ENCODE assay signal across 29 cellular contexts in the genomic region with DNA sequence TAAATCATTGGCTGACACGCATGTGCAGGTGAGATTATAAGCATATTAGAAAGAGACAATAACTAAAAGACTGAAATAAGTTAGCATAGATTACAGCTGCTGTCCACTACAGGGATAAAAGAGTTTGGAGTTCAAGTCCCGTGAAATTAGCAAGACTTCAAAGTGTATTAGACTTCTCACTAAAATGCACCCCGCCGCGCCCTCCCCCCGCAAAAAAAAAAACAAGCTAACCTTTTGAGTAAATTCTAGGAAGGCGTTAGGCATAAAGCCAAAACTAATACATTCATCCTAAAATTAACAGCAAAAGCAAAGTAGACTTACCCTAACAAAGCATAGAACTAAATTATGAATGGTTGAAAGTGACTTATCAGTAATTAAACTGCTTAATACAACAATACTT.
"Had no signal": no experiment of that assay in that cellular context is flagged by ENCODE, and none has a peak within 500 bp of the region (broad histone marks: within the 10 kb centered on the region; RNA-seq: fewer than 3 reads in every experiment).

No MANE protein-coding gene starts in this region.

- H3K4me1 ChIP-seq: esophagus squamous epithelium, vagina had no signal

- DNase-seq: activated CD4-positive, alpha-beta T cell treated with anti-CD3 and anti-CD28 coated beads for 4 hours; activated CD4-positive, alpha-beta T cell treated with anti-CD3 and anti-CD28 coated beads, Interleukin-2, amount 50 U/mL, for 4 hours; activated effector memory CD4-positive, alpha-beta T cell treated with Interleukin-2 at 50 U/mL for 16 hours; activated naive CD4-positive, alpha-beta T cell treated with Interleukin-2 at 50 U/mL for 16 hours; activated T-cell treated with anti-CD3 and anti-CD28 coated beads for 4 hours; activated T-cell treated with anti-CD3 and anti-CD28 coated beads, Interleukin-2, amount 50 U/mL, for 72 hours; anterior cingulate cortex; cerebellar nuclear complex; endodermal cell; esophagus squamous epithelium; glutamatergic neuron; kidney; left colon; midbrain; naive thymus-derived CD4-positive, alpha-beta T cell; ovary; retina; stimulated activated CD4-positive, alpha-beta T cell treated with anti-CD3 and anti-CD28 coated beads, Interleukin-12 subunit alpha, Interleukin-12 subunit beta, amount 100 ng/mL, for 4 hours; stimulated activated CD4-positive, alpha-beta T cell treated with anti-CD3 and anti-CD28 coated beads, Interleukin-4, amount 100 ng/mL, for 1 hour; T-helper 1 cell had no signal

- H3K4me2 ChIP-seq: hepatocyte had no signal

- H3K27ac ChIP-seq: cardiac muscle cell, coronary artery, esophagus squamous epithelium, hepatocyte, ovary, skin epidermis, thoracic aorta, vagina, VCaP had no signal

- H3K4me3 ChIP-seq: cardiac muscle cell, coronary artery, esophagus squamous epithelium, hepatocyte, ovary, skin epidermis, thoracic aorta, vagina had no signal

- H3K79me2 ChIP-seq: hepatocyte had no signal

- H3K36me3 ChIP-seq: cardiac muscle cell, esophagus squamous epithelium, ovary, thoracic aorta, vagina had no signal

- H2AFZ ChIP-seq: hepatocyte had no signal

- H3K9me3 ChIP-seq: esophagus squamous epithelium, ovary, thoracic aorta, vagina had no signal

- H3K27me3 ChIP-seq: cardiac muscle cell, esophagus squamous epithelium, hepatocyte, ovary, vagina had no signal

- ATAC-seq: activated T-cell treated with anti-CD3 and anti-CD28 coated beads, Interleukin-2, amount 50 U/mL, for 72 hours; left colon; naive thymus-derived CD4-positive, alpha-beta T cell; sciatic nerve; stimulated activated effector memory CD8-positive, alpha-beta T cell treated with anti-CD3 and anti-CD28 coated beads, Interleukin-12 subunit alpha, Interleukin-12 subunit beta, amount 100 ng/mL, for 72 hours had no signal
